1 cellular context compared by ENCODE assay signal in the genomic region with DNA sequence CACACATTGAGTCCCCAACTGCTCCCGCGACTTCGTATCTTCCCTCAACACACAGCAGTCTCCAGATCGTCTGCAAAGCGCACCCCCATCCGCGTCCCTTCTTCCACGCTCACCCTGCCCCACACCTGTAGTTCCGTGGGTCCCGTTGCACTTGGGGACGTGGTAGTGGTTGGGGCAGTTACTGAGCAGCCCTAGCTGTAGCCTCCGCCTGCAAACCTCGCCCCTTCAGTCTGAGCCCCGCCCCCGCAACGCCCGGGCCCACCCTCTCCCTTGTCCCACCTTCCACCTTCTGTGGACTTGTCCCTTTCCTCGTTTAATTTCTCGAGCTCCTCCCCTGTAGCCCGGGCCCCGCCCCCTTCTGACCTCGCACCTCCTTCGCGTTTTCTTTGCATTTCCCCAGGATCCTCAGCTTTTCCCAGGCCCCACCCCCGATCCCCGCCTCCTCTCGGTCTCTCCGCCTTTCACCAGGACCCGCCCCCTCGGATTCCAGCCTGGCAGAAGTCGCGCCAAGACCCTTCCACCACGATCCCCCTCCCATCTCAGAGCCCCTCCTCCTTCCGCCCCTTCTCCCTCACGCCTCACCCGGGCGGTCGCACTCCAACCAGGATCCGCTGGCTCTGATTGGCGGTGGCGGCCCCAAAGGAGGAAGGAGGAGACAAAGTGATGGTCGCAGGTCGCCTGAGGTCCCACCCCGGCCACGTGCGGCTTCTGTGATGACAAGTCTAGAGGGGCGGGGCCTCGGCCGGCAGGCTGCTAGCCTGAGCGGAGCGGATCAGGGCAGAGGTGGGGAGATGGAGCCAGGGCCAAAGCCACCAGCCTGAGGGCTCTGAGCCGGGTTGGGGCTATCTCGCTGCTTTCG.
A peak's percentile ranks its signal among the peaks of the same experiment; 100 is the strongest.
TF ChIP-seq lines count a peak whose summit lies in the region.

A gene with protein sequence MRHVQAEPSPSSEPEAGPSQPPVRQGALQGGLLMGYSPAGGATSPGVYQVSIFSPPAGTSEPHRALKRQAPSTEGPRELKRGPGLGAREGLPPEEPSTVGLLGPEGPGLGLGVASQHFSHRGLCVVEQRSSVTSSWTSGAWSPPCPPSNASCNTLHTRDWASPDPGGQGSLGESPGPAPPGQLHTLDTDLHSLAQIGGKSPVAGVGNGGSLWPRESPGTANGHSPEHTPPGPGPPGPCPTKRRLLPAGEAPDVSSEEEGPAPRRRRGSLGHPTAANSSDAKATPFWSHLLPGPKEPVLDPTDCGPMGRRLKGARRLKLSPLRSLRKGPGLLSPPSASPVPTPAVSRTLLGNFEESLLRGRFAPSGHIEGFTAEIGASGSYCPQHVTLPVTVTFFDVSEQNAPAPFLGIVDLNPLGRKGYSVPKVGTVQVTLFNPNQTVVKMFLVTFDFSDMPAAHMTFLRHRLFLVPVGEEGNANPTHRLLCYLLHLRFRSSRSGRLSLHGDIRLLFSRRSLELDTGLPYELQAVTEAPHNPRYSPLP (minus strand): TSS at position 183 of the 859 bp plus-strand sequence. CDS start 7,588 bp downstream, outside the sequence.

TF ChIP-seq in HepG2, 621 proteins besides CTCF, POLR2A, EP300 and RAD21 (continued from another document and continues in another):
- TF ChIP-seq, protein P1, sequence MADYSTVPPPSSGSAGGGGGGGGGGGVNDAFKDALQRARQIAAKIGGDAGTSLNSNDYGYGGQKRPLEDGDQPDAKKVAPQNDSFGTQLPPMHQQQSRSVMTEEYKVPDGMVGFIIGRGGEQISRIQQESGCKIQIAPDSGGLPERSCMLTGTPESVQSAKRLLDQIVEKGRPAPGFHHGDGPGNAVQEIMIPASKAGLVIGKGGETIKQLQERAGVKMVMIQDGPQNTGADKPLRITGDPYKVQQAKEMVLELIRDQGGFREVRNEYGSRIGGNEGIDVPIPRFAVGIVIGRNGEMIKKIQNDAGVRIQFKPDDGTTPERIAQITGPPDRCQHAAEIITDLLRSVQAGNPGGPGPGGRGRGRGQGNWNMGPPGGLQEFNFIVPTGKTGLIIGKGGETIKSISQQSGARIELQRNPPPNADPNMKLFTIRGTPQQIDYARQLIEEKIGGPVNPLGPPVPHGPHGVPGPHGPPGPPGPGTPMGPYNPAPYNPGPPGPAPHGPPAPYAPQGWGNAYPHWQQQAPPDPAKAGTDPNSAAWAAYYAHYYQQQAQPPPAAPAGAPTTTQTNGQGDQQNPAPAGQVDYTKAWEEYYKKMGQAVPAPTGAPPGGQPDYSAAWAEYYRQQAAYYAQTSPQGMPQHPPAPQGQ (CRISPR knock-in tag; IDR thresholded peaks at IDR 0.05; ENCODE audit: borderline replicate concordance), result no peak
- TF ChIP-seq ZNF530 (CRISPR knock-in tag; IDR thresholded peaks at IDR 0.05; ENCODE audit: low read depth), result no peak
- TF ChIP-seq CEBPG (CRISPR knock-in tag; IDR thresholded peaks at IDR 0.05), result no peak
- TF ChIP-seq CAMTA2 (CRISPR knock-in tag; IDR thresholded peaks at IDR 0.05; ENCODE audit: borderline replicate concordance), result no peak
- TF ChIP-seq, protein P2, sequence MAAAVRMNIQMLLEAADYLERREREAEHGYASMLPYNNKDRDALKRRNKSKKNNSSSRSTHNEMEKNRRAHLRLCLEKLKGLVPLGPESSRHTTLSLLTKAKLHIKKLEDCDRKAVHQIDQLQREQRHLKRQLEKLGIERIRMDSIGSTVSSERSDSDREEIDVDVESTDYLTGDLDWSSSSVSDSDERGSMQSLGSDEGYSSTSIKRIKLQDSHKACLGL (CRISPR knock-in tag; IDR thresholded peaks at IDR 0.05), result peak; percentile 70; the same call in 1 of the 2 replicates
- peak; percentile 44; the same call in 1 of the 2 replicates for TF ChIP-seq MXD4 (CRISPR knock-in tag; IDR thresholded peaks at IDR 0.05)
- TF ChIP-seq, protein P3, sequence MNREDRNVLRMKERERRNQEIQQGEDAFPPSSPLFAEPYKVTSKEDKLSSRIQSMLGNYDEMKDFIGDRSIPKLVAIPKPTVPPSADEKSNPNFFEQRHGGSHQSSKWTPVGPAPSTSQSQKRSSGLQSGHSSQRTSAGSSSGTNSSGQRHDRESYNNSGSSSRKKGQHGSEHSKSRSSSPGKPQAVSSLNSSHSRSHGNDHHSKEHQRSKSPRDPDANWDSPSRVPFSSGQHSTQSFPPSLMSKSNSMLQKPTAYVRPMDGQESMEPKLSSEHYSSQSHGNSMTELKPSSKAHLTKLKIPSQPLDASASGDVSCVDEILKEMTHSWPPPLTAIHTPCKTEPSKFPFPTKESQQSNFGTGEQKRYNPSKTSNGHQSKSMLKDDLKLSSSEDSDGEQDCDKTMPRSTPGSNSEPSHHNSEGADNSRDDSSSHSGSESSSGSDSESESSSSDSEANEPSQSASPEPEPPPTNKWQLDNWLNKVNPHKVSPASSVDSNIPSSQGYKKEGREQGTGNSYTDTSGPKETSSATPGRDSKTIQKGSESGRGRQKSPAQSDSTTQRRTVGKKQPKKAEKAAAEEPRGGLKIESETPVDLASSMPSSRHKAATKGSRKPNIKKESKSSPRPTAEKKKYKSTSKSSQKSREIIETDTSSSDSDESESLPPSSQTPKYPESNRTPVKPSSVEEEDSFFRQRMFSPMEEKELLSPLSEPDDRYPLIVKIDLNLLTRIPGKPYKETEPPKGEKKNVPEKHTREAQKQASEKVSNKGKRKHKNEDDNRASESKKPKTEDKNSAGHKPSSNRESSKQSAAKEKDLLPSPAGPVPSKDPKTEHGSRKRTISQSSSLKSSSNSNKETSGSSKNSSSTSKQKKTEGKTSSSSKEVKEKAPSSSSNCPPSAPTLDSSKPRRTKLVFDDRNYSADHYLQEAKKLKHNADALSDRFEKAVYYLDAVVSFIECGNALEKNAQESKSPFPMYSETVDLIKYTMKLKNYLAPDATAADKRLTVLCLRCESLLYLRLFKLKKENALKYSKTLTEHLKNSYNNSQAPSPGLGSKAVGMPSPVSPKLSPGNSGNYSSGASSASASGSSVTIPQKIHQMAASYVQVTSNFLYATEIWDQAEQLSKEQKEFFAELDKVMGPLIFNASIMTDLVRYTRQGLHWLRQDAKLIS (CRISPR knock-in tag; IDR thresholded peaks at IDR 0.05), result no peak
- TF ChIP-seq, protein P4, sequence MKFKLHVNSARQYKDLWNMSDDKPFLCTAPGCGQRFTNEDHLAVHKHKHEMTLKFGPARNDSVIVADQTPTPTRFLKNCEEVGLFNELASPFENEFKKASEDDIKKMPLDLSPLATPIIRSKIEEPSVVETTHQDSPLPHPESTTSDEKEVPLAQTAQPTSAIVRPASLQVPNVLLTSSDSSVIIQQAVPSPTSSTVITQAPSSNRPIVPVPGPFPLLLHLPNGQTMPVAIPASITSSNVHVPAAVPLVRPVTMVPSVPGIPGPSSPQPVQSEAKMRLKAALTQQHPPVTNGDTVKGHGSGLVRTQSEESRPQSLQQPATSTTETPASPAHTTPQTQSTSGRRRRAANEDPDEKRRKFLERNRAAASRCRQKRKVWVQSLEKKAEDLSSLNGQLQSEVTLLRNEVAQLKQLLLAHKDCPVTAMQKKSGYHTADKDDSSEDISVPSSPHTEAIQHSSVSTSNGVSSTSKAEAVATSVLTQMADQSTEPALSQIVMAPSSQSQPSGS (CRISPR knock-in tag; IDR thresholded peaks at IDR 0.05), result no peak
- peak; percentile 69 for TF ChIP-seq NFYB (CRISPR knock-in tag; IDR thresholded peaks at IDR 0.05)
- TF ChIP-seq ZNF335 (CRISPR knock-in tag; IDR thresholded peaks at IDR 0.05), result no peak
- TF ChIP-seq, protein P5, sequence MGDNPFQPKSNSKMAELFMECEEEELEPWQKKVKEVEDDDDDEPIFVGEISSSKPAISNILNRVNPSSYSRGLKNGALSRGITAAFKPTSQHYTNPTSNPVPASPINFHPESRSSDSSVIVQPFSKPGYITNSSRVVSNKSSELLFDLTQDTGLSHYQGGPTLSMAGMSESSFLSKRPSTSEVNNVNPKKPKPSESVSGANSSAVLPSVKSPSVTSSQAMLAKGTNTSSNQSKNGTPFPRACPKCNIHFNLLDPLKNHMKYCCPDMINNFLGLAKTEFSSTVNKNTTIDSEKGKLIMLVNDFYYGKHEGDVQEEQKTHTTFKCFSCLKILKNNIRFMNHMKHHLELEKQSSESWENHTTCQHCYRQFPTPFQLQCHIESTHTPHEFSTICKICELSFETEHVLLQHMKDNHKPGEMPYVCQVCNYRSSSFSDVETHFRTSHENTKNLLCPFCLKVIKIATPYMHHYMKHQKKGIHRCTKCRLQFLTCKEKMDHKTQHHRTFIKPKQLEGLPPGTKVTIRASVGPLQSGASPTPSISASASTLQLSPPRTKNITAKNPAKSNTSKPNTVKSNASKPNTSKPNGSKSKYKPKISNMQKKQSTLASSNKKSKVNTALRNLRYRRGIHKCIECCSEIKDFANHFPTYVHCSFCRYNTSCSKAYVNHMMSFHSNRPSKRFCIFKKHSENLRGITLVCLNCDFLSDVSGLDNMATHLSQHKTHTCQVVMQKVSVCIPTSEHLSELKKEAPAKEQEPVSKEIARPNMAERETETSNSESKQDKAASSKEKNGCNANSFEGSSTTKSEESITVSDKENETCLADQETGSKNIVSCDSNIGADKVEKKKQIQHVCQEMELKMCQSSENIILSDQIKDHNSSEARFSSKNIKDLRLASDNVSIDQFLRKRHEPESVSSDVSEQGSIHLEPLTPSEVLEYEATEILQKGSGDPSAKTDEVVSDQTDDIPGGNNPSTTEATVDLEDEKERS (CRISPR knock-in tag; IDR thresholded peaks at IDR 0.05), result 0 out of 2 replicates have a peak, but pooled peaks have one; percentile 46
- TF ChIP-seq ZNF143 (CRISPR knock-in tag; IDR thresholded peaks at IDR 0.05), result no peak
- TF ChIP-seq ZNF296 (CRISPR knock-in tag; conservative IDR thresholded peaks at IDR 0.05), result no peak
- TF ChIP-seq, protein P6, sequence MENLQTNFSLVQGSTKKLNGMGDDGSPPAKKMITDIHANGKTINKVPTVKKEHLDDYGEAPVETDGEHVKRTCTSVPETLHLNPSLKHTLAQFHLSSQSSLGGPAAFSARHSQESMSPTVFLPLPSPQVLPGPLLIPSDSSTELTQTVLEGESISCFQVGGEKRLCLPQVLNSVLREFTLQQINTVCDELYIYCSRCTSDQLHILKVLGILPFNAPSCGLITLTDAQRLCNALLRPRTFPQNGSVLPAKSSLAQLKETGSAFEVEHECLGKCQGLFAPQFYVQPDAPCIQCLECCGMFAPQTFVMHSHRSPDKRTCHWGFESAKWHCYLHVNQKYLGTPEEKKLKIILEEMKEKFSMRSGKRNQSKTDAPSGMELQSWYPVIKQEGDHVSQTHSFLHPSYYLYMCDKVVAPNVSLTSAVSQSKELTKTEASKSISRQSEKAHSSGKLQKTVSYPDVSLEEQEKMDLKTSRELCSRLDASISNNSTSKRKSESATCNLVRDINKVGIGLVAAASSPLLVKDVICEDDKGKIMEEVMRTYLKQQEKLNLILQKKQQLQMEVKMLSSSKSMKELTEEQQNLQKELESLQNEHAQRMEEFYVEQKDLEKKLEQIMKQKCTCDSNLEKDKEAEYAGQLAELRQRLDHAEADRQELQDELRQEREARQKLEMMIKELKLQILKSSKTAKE (CRISPR knock-in tag; IDR thresholded peaks at IDR 0.05; ENCODE audit: borderline replicate concordance), result no peak
- peak; percentile 64; the same call in 1 of the 2 replicates for TF ChIP-seq ZNF790 (CRISPR knock-in tag; IDR thresholded peaks at IDR 0.05; ENCODE audit: borderline replicate concordance)
- TF ChIP-seq, protein P7, sequence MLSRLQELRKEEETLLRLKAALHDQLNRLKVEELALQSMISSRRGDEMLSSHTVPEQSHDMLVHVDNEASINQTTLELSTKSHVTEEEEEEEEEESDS (CRISPR knock-in tag; IDR thresholded peaks at IDR 0.05; ENCODE audit: borderline replicate concordance), result no peak
- TF ChIP-seq REL (CRISPR knock-in tag; conservative IDR thresholded peaks at IDR 0.05), result 0 out of 2 replicates have a peak, but pooled peaks have one; percentile 62
- TF ChIP-seq, protein P8, sequence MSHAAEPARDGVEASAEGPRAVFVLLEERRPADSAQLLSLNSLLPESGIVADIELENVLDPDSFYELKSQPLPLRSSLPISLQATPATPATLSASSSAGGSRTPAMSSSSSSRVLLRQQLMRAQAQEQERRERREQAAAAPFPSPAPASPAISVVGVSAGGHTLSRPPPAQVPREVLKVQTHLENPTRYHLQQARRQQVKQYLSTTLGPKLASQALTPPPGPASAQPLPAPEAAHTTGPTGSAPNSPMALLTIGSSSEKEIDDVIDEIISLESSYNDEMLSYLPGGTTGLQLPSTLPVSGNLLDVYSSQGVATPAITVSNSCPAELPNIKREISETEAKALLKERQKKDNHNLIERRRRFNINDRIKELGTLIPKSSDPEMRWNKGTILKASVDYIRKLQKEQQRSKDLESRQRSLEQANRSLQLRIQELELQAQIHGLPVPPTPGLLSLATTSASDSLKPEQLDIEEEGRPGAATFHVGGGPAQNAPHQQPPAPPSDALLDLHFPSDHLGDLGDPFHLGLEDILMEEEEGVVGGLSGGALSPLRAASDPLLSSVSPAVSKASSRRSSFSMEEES (CRISPR knock-in tag; IDR thresholded peaks at IDR 0.05), result no peak
- no peak for TF ChIP-seq ZNF12 (CRISPR knock-in tag; IDR thresholded peaks at IDR 0.05)
- TF ChIP-seq ZNF354B (CRISPR knock-in tag; IDR thresholded peaks at IDR 0.05), result no peak
- TF ChIP-seq, protein P9, sequence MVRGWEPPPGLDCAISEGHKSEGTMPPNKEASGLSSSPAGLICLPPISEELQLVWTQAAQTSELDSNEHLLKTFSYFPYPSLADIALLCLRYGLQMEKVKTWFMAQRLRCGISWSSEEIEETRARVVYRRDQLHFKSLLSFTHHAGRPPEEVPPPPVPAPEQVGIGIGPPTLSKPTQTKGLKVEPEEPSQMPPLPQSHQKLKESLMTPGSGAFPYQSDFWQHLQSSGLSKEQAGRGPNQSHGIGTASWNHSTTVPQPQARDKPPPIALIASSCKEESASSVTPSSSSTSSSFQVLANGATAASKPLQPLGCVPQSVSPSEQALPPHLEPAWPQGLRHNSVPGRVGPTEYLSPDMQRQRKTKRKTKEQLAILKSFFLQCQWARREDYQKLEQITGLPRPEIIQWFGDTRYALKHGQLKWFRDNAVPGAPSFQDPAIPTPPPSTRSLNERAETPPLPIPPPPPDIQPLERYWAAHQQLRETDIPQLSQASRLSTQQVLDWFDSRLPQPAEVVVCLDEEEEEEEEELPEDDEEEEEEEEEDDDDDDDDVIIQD (CRISPR knock-in tag; IDR thresholded peaks at IDR 0.05; ENCODE audit: low read depth), result peak; percentile 55; the same call in 1 of the 2 replicates
- TF ChIP-seq, protein P10, sequence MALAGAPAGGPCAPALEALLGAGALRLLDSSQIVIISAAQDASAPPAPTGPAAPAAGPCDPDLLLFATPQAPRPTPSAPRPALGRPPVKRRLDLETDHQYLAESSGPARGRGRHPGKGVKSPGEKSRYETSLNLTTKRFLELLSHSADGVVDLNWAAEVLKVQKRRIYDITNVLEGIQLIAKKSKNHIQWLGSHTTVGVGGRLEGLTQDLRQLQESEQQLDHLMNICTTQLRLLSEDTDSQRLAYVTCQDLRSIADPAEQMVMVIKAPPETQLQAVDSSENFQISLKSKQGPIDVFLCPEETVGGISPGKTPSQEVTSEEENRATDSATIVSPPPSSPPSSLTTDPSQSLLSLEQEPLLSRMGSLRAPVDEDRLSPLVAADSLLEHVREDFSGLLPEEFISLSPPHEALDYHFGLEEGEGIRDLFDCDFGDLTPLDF (CRISPR knock-in tag; IDR thresholded peaks at IDR 0.05), result no peak
- TF ChIP-seq PHF5A (CRISPR knock-in tag; IDR thresholded peaks at IDR 0.05; ENCODE audit: low read depth, unreplicated experiment), result no peak
- TF ChIP-seq SRSF9 (IDR thresholded peaks at IDR 0.05; ENCODE audit: borderline replicate concordance, insufficient read depth, low read depth, low read length, poor library complexity, severe bottlenecking), result no peak
- no peak for TF ChIP-seq ZNF282 (IDR thresholded peaks at IDR 0.05; ENCODE audit: partially characterized antibody)
- TF ChIP-seq WIZ (CRISPR knock-in tag; IDR thresholded peaks at IDR 0.05), result no peak
- no peak for TF ChIP-seq FOSL2 (CRISPR knock-in tag; IDR thresholded peaks at IDR 0.05)
- no peak for TF ChIP-seq ZNF34 (CRISPR knock-in tag; IDR thresholded peaks at IDR 0.05; ENCODE audit: borderline replicate concordance)
- TF ChIP-seq, protein P11, sequence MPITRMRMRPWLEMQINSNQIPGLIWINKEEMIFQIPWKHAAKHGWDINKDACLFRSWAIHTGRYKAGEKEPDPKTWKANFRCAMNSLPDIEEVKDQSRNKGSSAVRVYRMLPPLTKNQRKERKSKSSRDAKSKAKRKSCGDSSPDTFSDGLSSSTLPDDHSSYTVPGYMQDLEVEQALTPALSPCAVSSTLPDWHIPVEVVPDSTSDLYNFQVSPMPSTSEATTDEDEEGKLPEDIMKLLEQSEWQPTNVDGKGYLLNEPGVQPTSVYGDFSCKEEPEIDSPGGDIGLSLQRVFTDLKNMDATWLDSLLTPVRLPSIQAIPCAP (CRISPR knock-in tag; IDR thresholded peaks at IDR 0.05; ENCODE audit: low read depth), result no peak
